ENCODE assay signal across 5 cellular contexts in the genomic region with DNA sequence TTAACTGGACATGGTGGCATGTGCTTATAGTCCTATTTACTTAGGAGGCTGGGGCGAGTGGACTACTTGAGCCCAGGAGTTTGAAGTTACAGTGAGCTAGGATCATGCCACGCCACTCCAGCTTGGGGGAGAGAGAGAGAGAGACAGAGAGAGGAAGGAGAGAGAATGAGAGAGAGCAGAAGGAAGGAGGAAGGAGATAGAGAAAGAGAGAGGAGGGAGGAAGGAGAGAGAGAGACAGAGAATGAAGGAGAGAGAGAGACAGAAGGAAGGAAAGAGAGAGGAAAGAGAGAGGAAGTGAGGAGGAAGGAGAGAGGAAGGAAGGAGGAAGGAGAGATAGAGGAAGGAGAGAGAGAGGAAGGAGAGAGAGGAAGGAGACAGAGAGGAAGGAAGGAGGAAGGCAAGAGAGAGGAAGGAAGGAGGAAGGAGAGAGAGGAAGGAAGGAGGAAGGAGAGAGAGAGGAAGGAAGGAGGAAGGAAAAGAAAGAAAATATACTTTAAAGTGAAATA.
"Had no signal": no experiment of that assay in that cellular context is flagged by ENCODE, and none has a peak within 500 bp of the region (broad histone marks: within the 10 kb centered on the region; RNA-seq: fewer than 3 reads in every experiment).

No MANE protein-coding gene starts in this region.

- H3K27ac ChIP-seq: GM23248, HL-60 had no signal

- DNase-seq: GOT3, H9, KG1 had no signal

- H2AFZ ChIP-seq: GM23248 had no signal

- H3K4me3 ChIP-seq: GM23248 had no signal

- H3K9ac ChIP-seq: GM23248 had no signal
